ENCODE assay signal across 23 cellular contexts in the genomic region with DNA sequence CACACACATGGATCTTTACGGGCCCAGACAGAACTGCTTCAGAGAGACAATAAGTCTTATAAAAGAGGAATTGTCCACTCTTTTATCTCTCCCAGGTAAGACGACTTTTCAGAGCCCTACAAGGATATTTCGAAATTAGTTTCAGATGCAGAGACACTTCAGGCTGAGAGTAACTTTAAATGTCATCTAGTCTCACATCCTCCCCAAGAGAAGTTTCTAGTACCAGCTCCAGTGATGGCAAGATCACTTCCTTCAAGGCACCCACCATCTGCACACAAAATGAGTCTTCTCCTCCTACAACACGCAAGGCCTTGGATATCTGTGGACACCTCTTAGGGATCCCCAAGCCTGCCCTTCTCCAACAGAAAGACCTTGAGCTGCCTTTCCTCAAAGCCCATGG.
"Had no signal": no experiment of that assay in that cellular context is flagged by ENCODE, and none has a peak within 500 bp of the region (broad histone marks: within the 10 kb centered on the region; RNA-seq: fewer than 3 reads in every experiment).

No MANE protein-coding gene starts in this region.

- H3K27me3 ChIP-seq: gastroesophageal sphincter, pancreas, right atrium auricular region, tibial artery had no signal

- H3K36me3 Mint-ChIP-seq: activated CD4-positive, alpha-beta memory T cell treated with anti-CD3 and anti-CD28 coated beads for 36 hours; activated naive CD8-positive, alpha-beta T cell treated with anti-CD3 and anti-CD28 coated beads, Interleukin-2, amount 10 ng/mL, durations not matched to agents 7 days and 5 days; memory B cell; natural killer cell treated with Interleukin-12 subunit alpha and Interleukin-12 subunit beta and Interleukin-15 and Interleukin-18, amount 100 ng/mL, for 72 hours had no signal

- H3K4me3 ChIP-seq: coronary artery, gastroesophageal sphincter, pancreas, psoas muscle, right atrium auricular region, spleen, tibial artery had no signal

- H3K4me1 ChIP-seq: pancreas, psoas muscle had no signal

- H3K27ac ChIP-seq: coronary artery, epithelial cell of prostate, gastroesophageal sphincter, neutrophil, pancreas, psoas muscle, right atrium auricular region, spleen, tibial artery had no signal

- H3K9me3 ChIP-seq: neutrophil, pancreas, psoas muscle, tibial artery had no signal

- H3K27me3 Mint-ChIP-seq: stimulated activated naive CD8-positive, alpha-beta T cell treated with anti-CD3 and anti-CD28 coated beads, Interleukin-15, Interleukin-2, amounts not matched to agents 100 ng/mL and 50 ng/mL, for 24 hours had no signal

- H3K9me3 Mint-ChIP-seq: activated CD4-positive, alpha-beta memory T cell treated with anti-CD3 and anti-CD28 coated beads for 36 hours; activated naive CD4-positive, alpha-beta T cell treated with anti-CD3 and anti-CD28 coated beads for 36 hours; activated naive CD8-positive, alpha-beta T cell treated with anti-CD3 and anti-CD28 coated beads, Interleukin-2, amount 10 ng/mL, durations not matched to agents 7 days and 5 days; activated T-cell treated with anti-CD3 and anti-CD28 coated beads, Interleukin-2, amount 50 U/mL, for 72 hours; memory B cell; natural killer cell treated with Interleukin-12 subunit alpha and Interleukin-12 subunit beta and Interleukin-15 and Interleukin-18, amount 100 ng/mL, for 72 hours; stimulated activated naive CD8-positive, alpha-beta T cell treated with anti-CD3 and anti-CD28 coated beads, Interleukin-15, Interleukin-2, amounts not matched to agents 100 ng/mL and 50 ng/mL, for 24 hours had no signal

- H3K36me3 ChIP-seq: gastroesophageal sphincter, neutrophil, pancreas, right atrium auricular region, spleen, tibial artery had no signal

- H3K4me3 Mint-ChIP-seq: activated CD4-positive, alpha-beta memory T cell treated with anti-CD3 and anti-CD28 coated beads for 36 hours; activated naive CD4-positive, alpha-beta T cell treated with anti-CD3 and anti-CD28 coated beads for 36 hours; activated naive CD8-positive, alpha-beta T cell treated with anti-CD3 and anti-CD28 coated beads, Interleukin-2, amount 10 ng/mL, durations not matched to agents 7 days and 5 days; activated T-cell treated with anti-CD3 and anti-CD28 coated beads, Interleukin-2, amount 50 U/mL, for 72 hours; memory B cell; natural killer cell treated with Interleukin-12 subunit alpha and Interleukin-12 subunit beta and Interleukin-15 and Interleukin-18, amount 100 ng/mL, for 72 hours; stimulated activated naive CD8-positive, alpha-beta T cell treated with anti-CD3 and anti-CD28 coated beads, Interleukin-15, Interleukin-2, amounts not matched to agents 100 ng/mL and 50 ng/mL, for 24 hours had no signal

- H3K27ac Mint-ChIP-seq: activated CD4-positive, alpha-beta memory T cell treated with anti-CD3 and anti-CD28 coated beads for 36 hours; activated naive CD4-positive, alpha-beta T cell treated with anti-CD3 and anti-CD28 coated beads for 36 hours; activated naive CD8-positive, alpha-beta T cell treated with anti-CD3 and anti-CD28 coated beads, Interleukin-2, amount 10 ng/mL, durations not matched to agents 7 days and 5 days; activated T-cell treated with anti-CD3 and anti-CD28 coated beads, Interleukin-2, amount 50 U/mL, for 72 hours; memory B cell; natural killer cell treated with Interleukin-12 subunit alpha and Interleukin-12 subunit beta and Interleukin-15 and Interleukin-18, amount 100 ng/mL, for 72 hours; stimulated activated naive CD8-positive, alpha-beta T cell treated with anti-CD3 and anti-CD28 coated beads, Interleukin-15, Interleukin-2, amounts not matched to agents 100 ng/mL and 50 ng/mL, for 24 hours had no signal

- ATAC-seq: activated T-cell treated with anti-CD3 and anti-CD28 coated beads, Interleukin-2, amount 50 U/mL, for 72 hours; gastroesophageal sphincter; left colon; natural killer cell treated with Interleukin-12 subunit alpha and Interleukin-12 subunit beta and Interleukin-15 and Interleukin-18, amount 100 ng/mL, for 72 hours; pancreas; psoas muscle had no signal

- DNase-seq: activated CD4-positive, alpha-beta memory T cell treated with anti-CD3 and anti-CD28 coated beads for 36 hours; activated CD4-positive, alpha-beta T cell treated with anti-CD3 and anti-CD28 coated beads for 4 hours; activated CD4-positive, CD25-positive, alpha-beta regulatory T cell; activated effector memory CD4-positive, alpha-beta T cell treated with Interleukin-2 at 50 U/mL for 16 hours; activated naive CD4-positive, alpha-beta T cell treated with anti-CD3 and anti-CD28 coated beads for 36 hours; activated naive CD8-positive, alpha-beta T cell treated with anti-CD3 and anti-CD28 coated beads, Interleukin-2, amount 10 ng/mL, durations not matched to agents 7 days and 5 days; activated T-cell treated with anti-CD3 and anti-CD28 coated beads, Interleukin-2, amount 50 U/mL, for 72 hours; amniotic stem cell; left colon; pancreas; psoas muscle; spleen; stimulated activated CD4-positive, alpha-beta T cell treated with anti-CD3 and anti-CD28 coated beads, Interleukin-4, amount 100 ng/mL, for 24 hours; tibial artery had no signal

- FAIRE-seq: keratinocyte, pancreas had no signal

- H3K4me1 Mint-ChIP-seq: activated naive CD8-positive, alpha-beta T cell treated with anti-CD3 and anti-CD28 coated beads, Interleukin-2, amount 10 ng/mL, durations not matched to agents 7 days and 5 days had no signal
